Comparison of ENCODE assay signal across 17 cellular contexts in the genomic region with DNA sequence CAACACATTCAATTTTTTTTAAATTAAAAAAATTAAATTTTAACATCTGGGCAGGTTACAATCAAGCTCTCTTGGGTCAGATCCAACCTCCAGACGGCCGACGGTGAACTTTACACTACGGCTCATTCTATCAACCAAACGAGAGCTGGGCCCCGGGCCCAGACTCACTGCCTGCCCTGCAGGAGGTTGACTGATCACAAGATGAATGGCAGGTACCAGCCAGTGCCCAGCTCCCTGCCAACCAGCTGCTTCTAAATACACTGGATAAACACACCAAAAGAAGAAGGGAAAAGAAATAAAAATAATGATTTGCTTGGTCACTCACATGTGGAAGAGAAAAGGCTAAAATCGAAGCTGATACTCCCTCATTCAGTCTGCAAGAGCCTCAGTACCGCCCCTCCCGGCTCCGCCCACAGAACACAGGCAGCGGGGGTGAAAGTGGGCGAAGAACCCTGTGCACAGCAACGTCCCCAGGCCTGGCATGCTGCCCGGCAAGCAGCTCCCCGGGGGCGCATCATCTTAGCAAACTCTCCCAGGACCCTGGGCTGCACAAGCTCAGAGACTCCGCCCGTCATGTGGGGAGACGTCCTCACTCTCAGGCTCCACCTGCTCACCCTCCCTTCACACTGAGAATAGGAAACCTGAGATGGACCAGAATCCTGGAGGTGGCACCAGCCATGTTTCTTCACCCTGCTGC.
DNase-seq lines count a peak whose midpoint lies in the region; ATAC-seq and TF ChIP-seq lines count a peak whose summit lies in the region.
"Had no signal": no experiment of that assay in that cellular context is flagged by ENCODE, and none has a peak within 500 bp of the region (broad histone marks: within the 10 kb centered on the region; RNA-seq: fewer than 3 reads in every experiment).

No MANE protein-coding gene starts in this region.

- DNase-seq in NCI-H187 (lab: John Stamatoyannopoulos, UW): peak; percentile 73 to 75
- DNase-seq in NCI-H510A treated with DMSO at 0.1 percent for 48 hours (lab: John Stamatoyannopoulos, UW): peak; percentile 85
- peak; percentile 46 for DNase-seq in mucosa of gallbladder (ENCODE audit: low spot score)
- DNase-seq in GM19240 (ENCODE audit: insufficient read length, low spot score): no peak
- DNase-seq in stimulated activated effector memory CD8-positive, alpha-beta T cell treated with anti-CD3 and anti-CD28 coated beads, Interleukin-12 subunit alpha, Interleukin-12 subunit beta, amount 100 ng/mL, for 72 hours (ENCODE audit: low spot score in 2 of 2): no peak
- DNase-seq: activated CD8-positive, alpha-beta memory T cell treated with anti-CD3 and anti-CD28 coated beads, Interleukin-2, amount 10 ng/mL, durations not matched to agents 7 days and 5 days; glutamatergic neuron; left cardiac atrium; Peyer's patch; T-helper 1 cell had no signal

- H3K36me3 Mint-ChIP-seq in stimulated activated effector memory CD8-positive, alpha-beta T cell treated with anti-CD3 and anti-CD28 coated beads, Interleukin-12 subunit alpha, Interleukin-12 subunit beta, amount 100 ng/mL, for 72 hours: no peaks in the 10 kb centered on the region

- H3K4me1 Mint-ChIP-seq in stimulated activated effector memory CD8-positive, alpha-beta T cell treated with anti-CD3 and anti-CD28 coated beads, Interleukin-12 subunit alpha, Interleukin-12 subunit beta, amount 100 ng/mL, for 72 hours: no peaks in the 10 kb centered on the region
- H3K4me1 Mint-ChIP-seq: activated CD8-positive, alpha-beta memory T cell treated with anti-CD3 and anti-CD28 coated beads, Interleukin-2, amount 10 ng/mL, durations not matched to agents 7 days and 5 days; B cell had no signal

- H3K4me1 ChIP-seq in HEK293 (ENCODE audit: control insufficient read depth, insufficient read depth, low read length): no peaks in the 10 kb centered on the region
- H3K4me1 ChIP-seq: parathyroid adenoma, Peyer's patch had no signal

- ATAC-seq in HG02981 (IDR thresholded peaks at IDR 0.05; ENCODE audit: unreplicated experiment): no peak
- ATAC-seq in stimulated activated effector memory CD8-positive, alpha-beta T cell treated with anti-CD3 and anti-CD28 coated beads, Interleukin-12 subunit alpha, Interleukin-12 subunit beta, amount 100 ng/mL, for 72 hours: no peak
- no peak for ATAC-seq in activated CD4-positive, CD25-positive, alpha-beta regulatory T cell treated with anti-CD3 and anti-CD28 coated beads, Interleukin-2, amount 50 U/mL, for 24 hours
- ATAC-seq: activated CD8-positive, alpha-beta memory T cell treated with anti-CD3 and anti-CD28 coated beads, Interleukin-2, amount 10 ng/mL, durations not matched to agents 7 days and 5 days; HCT116 had no signal

- POLR2A ChIA-PET in HEK293 (lab: Yijun Ruan, JAX): no interaction called here

- H3K27ac ChIP-seq in HEK293 (ENCODE audit: extremely low read depth, low read depth, low read length): no peak overlapping the region
- H3K27ac ChIP-seq: HL-60, parathyroid adenoma, Peyer's patch had no signal

- no peaks in the 10 kb centered on the region for H3K9me3 ChIP-seq in HEK293 (ENCODE audit: control insufficient read depth, insufficient read depth, low read depth, low read length)
- H3K9me3 ChIP-seq: Peyer's patch had no signal

- no peak overlapping the region for H3K4me3 Mint-ChIP-seq in stimulated activated effector memory CD8-positive, alpha-beta T cell treated with anti-CD3 and anti-CD28 coated beads, Interleukin-12 subunit alpha, Interleukin-12 subunit beta, amount 100 ng/mL, for 72 hours
- H3K4me3 Mint-ChIP-seq: activated CD8-positive, alpha-beta memory T cell treated with anti-CD3 and anti-CD28 coated beads, Interleukin-2, amount 10 ng/mL, durations not matched to agents 7 days and 5 days; B cell had no signal

- no peaks in the 10 kb centered on the region for H3K36me3 ChIP-seq in HEK293 (ENCODE audit: control insufficient read depth in 2 of 2, insufficient read depth in 1 of 2, low read length in 2 of 2)
- H3K36me3 ChIP-seq: Peyer's patch had no signal

- TF ChIP-seq CTCF in HEK293 (tag by site-specific recombination; IDR thresholded peaks at IDR 0.05): no peak

- H3K9me3 Mint-ChIP-seq in stimulated activated effector memory CD8-positive, alpha-beta T cell treated with anti-CD3 and anti-CD28 coated beads, Interleukin-12 subunit alpha, Interleukin-12 subunit beta, amount 100 ng/mL, for 72 hours: peaks cover 18% of the 10 kb centered on the region

- H3K4me3 ChIP-seq in HEK293 (ENCODE audit: low read depth, low read length): no peak overlapping the region
- H3K4me3 ChIP-seq: Peyer's patch had no signal

- CTCF ChIA-PET in HEK293 (lab: Yijun Ruan, JAX): interaction anchor here (0.7 kb wide), 1 partner anchor 27 kb away, joined by 3 read pairs; no protein-coding TSS in a partner anchor

- H3K27ac Mint-ChIP-seq in stimulated activated effector memory CD8-positive, alpha-beta T cell treated with anti-CD3 and anti-CD28 coated beads, Interleukin-12 subunit alpha, Interleukin-12 subunit beta, amount 100 ng/mL, for 72 hours: no peak overlapping the region
- H3K27ac Mint-ChIP-seq: activated CD8-positive, alpha-beta memory T cell treated with anti-CD3 and anti-CD28 coated beads, Interleukin-2, amount 10 ng/mL, durations not matched to agents 7 days and 5 days; B cell had no signal

TF ChIP-seq in HEK293, 187 proteins besides CTCF, POLR2A, EP300 and RAD21 (continues in another document):
- TF ChIP-seq GLIS1 (tag by site-specific recombination; IDR thresholded peaks at IDR 0.05) (peak; percentile 65), ZNF518A (tag by site-specific recombination; conservative IDR thresholded peaks at IDR 0.05; ENCODE audit: low read depth) (no peak), KLF1 (tag by site-specific recombination; IDR thresholded peaks at IDR 0.05) (peak; percentile 74), ZNF423 (tag by site-specific recombination; IDR thresholded peaks at IDR 0.05) (peak; percentile 59), ZNF341 (tag by site-specific recombination; IDR thresholded peaks at IDR 0.05; ENCODE audit: low read depth) (peak; percentile 31; the same call in 1 of the 2 replicates), ZNF19 (tag by site-specific recombination; IDR thresholded peaks at IDR 0.05; ENCODE audit: low read depth) (no peak)
- TF ChIP-seq, protein P1, sequence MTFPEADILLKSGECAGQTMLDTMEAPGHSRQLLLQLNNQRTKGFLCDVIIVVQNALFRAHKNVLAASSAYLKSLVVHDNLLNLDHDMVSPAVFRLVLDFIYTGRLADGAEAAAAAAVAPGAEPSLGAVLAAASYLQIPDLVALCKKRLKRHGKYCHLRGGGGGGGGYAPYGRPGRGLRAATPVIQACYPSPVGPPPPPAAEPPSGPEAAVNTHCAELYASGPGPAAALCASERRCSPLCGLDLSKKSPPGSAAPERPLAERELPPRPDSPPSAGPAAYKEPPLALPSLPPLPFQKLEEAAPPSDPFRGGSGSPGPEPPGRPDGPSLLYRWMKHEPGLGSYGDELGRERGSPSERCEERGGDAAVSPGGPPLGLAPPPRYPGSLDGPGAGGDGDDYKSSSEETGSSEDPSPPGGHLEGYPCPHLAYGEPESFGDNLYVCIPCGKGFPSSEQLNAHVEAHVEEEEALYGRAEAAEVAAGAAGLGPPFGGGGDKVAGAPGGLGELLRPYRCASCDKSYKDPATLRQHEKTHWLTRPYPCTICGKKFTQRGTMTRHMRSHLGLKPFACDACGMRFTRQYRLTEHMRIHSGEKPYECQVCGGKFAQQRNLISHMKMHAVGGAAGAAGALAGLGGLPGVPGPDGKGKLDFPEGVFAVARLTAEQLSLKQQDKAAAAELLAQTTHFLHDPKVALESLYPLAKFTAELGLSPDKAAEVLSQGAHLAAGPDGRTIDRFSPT (tag by site-specific recombination; IDR thresholded peaks at IDR 0.05): no peak

Comparison
In these comparisons a context has a peak if more than half of its experiments do, and no peak if none do; other contexts are left out.
1. DNase-seq: peak in NCI-H187 (2 of 2), NCI-H510A treated with DMSO at 0.1 percent for 48 hours (single experiment) and mucosa of gallbladder (single experiment); none in GM19240 (single experiment) and stimulated activated effector memory CD8-positive, alpha-beta T cell treated with anti-CD3 and anti-CD28 coated beads, Interleukin-12 subunit alpha, Interleukin-12 subunit beta, amount 100 ng/mL, for 72 hours (0 of 2).